ENCODE assay signal across 18 cellular contexts in the genomic region with DNA sequence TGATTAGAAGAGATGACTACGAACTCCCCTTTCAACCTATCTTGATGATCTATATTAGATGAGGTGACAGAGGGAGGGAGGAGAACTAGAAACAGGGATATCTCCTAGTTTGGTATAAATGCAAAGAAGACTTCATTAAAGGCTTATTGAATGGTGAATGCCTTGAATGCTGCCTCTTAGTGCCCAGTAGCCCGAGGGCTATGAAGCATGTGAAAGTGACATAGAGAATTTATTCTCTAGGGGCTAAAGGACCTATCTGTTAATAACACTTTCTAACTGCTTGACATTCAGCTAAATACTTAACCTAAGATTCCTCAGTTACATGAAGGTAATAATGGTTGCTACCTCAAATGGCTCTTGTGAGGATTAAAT.
DNase-seq lines count a peak whose midpoint lies in the region; FAIRE-seq and TF ChIP-seq lines count a peak whose summit lies in the region.
"Had no signal": no experiment of that assay in that cellular context is flagged by ENCODE, and none has a peak within 500 bp of the region (broad histone marks: within the 10 kb centered on the region; RNA-seq: fewer than 3 reads in every experiment).

No MANE protein-coding gene starts in this region.

- H3K27me3 ChIP-seq in mesendoderm (ENCODE audit: insufficient read depth, low read length, poor library complexity): no peaks in the 10 kb centered on the region

- no peaks in the 10 kb centered on the region for H3K79me1 ChIP-seq in mesendoderm (ENCODE audit: low read length)

- no peak overlapping the region for H3K27ac ChIP-seq in mesendoderm (ENCODE audit: low read depth, low read length)
- H3K27ac ChIP-seq: HL-60 had no signal

- H3K4me3 ChIP-seq in mesendoderm (ENCODE audit: low read length): no peak overlapping the region

- H3K36me3 ChIP-seq in mesendoderm (ENCODE audit: control insufficient read depth, insufficient read depth, low read length): no peaks in the 10 kb centered on the region

- H3K4me1 Mint-ChIP-seq in HFFc6 (ENCODE audit: low read depth): peaks cover 50% of the 10 kb centered on the region
- peaks cover 31% of the 10 kb centered on the region for H3K4me1 Mint-ChIP-seq in dendritic cell treated with granulocyte-macrophage colony-stimulating factor and Interleukin-4, amounts not matched to agents 40 ng/mL and 50 ng/mL, for 4 days (ENCODE audit: low read depth)
- peaks cover 38% of the 10 kb centered on the region for H3K4me1 Mint-ChIP-seq in mesothelial cell of epicardium
- H3K4me1 Mint-ChIP-seq: CD4-positive, CD25-positive, alpha-beta regulatory T cell; H9 had no signal

- no peak overlapping the region for H2BK120ac ChIP-seq in mesendoderm (ENCODE audit: low read depth, low read length)

- no peak overlapping the region for H2BK15ac ChIP-seq in mesendoderm (replicated peaks; ENCODE audit: low read depth)

- H3K27ac Mint-ChIP-seq in HFFc6 (peak overlapping the region; percentile 91), mesothelial cell of epicardium (peak overlapping the region; percentile 60)
- peak overlapping the region; percentile 79 for H3K27ac Mint-ChIP-seq in dendritic cell treated with granulocyte-macrophage colony-stimulating factor and Interleukin-4, amounts not matched to agents 40 ng/mL and 50 ng/mL, for 4 days
- H3K27ac Mint-ChIP-seq: CD4-positive, CD25-positive, alpha-beta regulatory T cell; H9 had no signal

- H3K79me2 ChIP-seq in mesendoderm (ENCODE audit: control insufficient read depth, insufficient read depth, low read length): no peaks in the 10 kb centered on the region

- H3K9ac ChIP-seq in mesendoderm (ENCODE audit: low read length): no peak overlapping the region
- H3K9ac ChIP-seq: SK-N-SH had no signal

- intact Hi-C loops in dendritic cell treated with granulocyte-macrophage colony-stimulating factor and Interleukin-4, amounts not matched to agents 40 ng/mL and 50 ng/mL, for 4 days (cut with micrococcal nuclease): loop anchor here (2.0 kb wide), 1 partner anchor 86 kb away; no protein-coding TSS in a partner anchor

- H3K36me3 Mint-ChIP-seq in HFFc6 (ENCODE audit: low read depth): peaks cover 16% of the 10 kb centered on the region; the same call in 1 of the 2 replicates
- H3K36me3 Mint-ChIP-seq in dendritic cell treated with granulocyte-macrophage colony-stimulating factor and Interleukin-4, amounts not matched to agents 40 ng/mL and 50 ng/mL, for 4 days (ENCODE audit: low read depth): no peaks in the 10 kb centered on the region
- peaks cover 6% of the 10 kb centered on the region for H3K36me3 Mint-ChIP-seq in mesothelial cell of epicardium
- H3K36me3 Mint-ChIP-seq: CD4-positive, CD25-positive, alpha-beta regulatory T cell had no signal

- H3K4me1 ChIP-seq in mesendoderm (ENCODE audit: control insufficient read depth, low read depth, low read length): no peaks in the 10 kb centered on the region

- no peak overlapping the region for H3K23ac ChIP-seq in mesendoderm (ENCODE audit: low read length)

- no peak for FAIRE-seq in frontal cortex (lab: Jason Lieb, UNC)

- no peak overlapping the region for H3K56ac ChIP-seq in mesendoderm (ENCODE audit: low read length)

- no peak overlapping the region for H2BK5ac ChIP-seq in mesendoderm (ENCODE audit: low read length)

- H4K5ac ChIP-seq in mesendoderm (ENCODE audit: low read length): no peak overlapping the region

- no peak overlapping the region for H3K4me2 ChIP-seq in mesendoderm (ENCODE audit: low read length)
- H3K4me2 ChIP-seq: SK-N-SH had no signal

- no peak overlapping the region for H3K18ac ChIP-seq in mesendoderm (ENCODE audit: low read length)

- H3K27me3 Mint-ChIP-seq in HFFc6 (ENCODE audit: insufficient read depth): no peaks in the 10 kb centered on the region
- no peaks in the 10 kb centered on the region for H3K27me3 Mint-ChIP-seq in dendritic cell treated with granulocyte-macrophage colony-stimulating factor and Interleukin-4, amounts not matched to agents 40 ng/mL and 50 ng/mL, for 4 days
- no peaks in the 10 kb centered on the region for H3K27me3 Mint-ChIP-seq in mesothelial cell of epicardium (ENCODE audit: low read depth)
- H3K27me3 Mint-ChIP-seq: CD4-positive, CD25-positive, alpha-beta regulatory T cell had no signal

- TF ChIP-seq CTCF in HFFc6 (IDR thresholded peaks at IDR 0.05) (no peak), mesothelial cell of epicardium (IDR thresholded peaks at IDR 0.05; ENCODE audit: unreplicated experiment) (no peak)

- H4K8ac ChIP-seq in mesendoderm (ENCODE audit: low read depth, low read length): no peak overlapping the region

- H3K4me3 Mint-ChIP-seq in HFFc6: no peak overlapping the region
- H3K4me3 Mint-ChIP-seq in dendritic cell treated with granulocyte-macrophage colony-stimulating factor and Interleukin-4, amounts not matched to agents 40 ng/mL and 50 ng/mL, for 4 days: no peak overlapping the region
- H3K4me3 Mint-ChIP-seq in mesothelial cell of epicardium: no peak overlapping the region
- H3K4me3 Mint-ChIP-seq: CD4-positive, CD25-positive, alpha-beta regulatory T cell; H9 had no signal

- no CpG with 5 or more reads among the region's 2 CpGs for WGBS in mesendoderm (ENCODE audit: extremely low coverage, insufficient coverage, low lambda C conversion rate)

- no peak overlapping the region for H3K4ac ChIP-seq in mesendoderm (ENCODE audit: low read depth, low read length)

- no peak for DNase-seq in HFFc6
- DNase-seq in mesothelial cell of epicardium (ENCODE audit: low spot score in 2 of 2, unreplicated experiment in 2 of 2): no peak
- DNase-seq in frontal cortex (ENCODE audit: low spot score in 2 of 2): no peak
- DNase-seq in mesendoderm: no peak
- no peak for DNase-seq in NCI-H226
- DNase-seq in cerebellar nuclear complex (lab: John Stamatoyannopoulos, UW): no peak
- DNase-seq: Caco-2; CD4-positive, CD25-positive, alpha-beta regulatory T cell; GDM1; H9; NCI-H146; NCI-H2029 treated with DMSO at 0.1 percent for 48 hours; NCI-H510A; NCI-H748 treated with DMSO at 0.1 percent for 48 hours; SHP77; SK-N-SH had no signal

- H3K9me3 Mint-ChIP-seq in HFFc6 (no peaks in the 10 kb centered on the region), mesothelial cell of epicardium (peaks cover 12% of the 10 kb centered on the region)
- H3K9me3 Mint-ChIP-seq in dendritic cell treated with granulocyte-macrophage colony-stimulating factor and Interleukin-4, amounts not matched to agents 40 ng/mL and 50 ng/mL, for 4 days: peaks cover 7% of the 10 kb centered on the region
- H3K9me3 Mint-ChIP-seq: H9 had no signal

- H2AK5ac ChIP-seq in mesendoderm (ENCODE audit: low read length): no peak overlapping the region
